29 cellular contexts compared by ENCODE assay signal in genomic region chr12:69131073-69131472, GRCh38.
"Had no signal": no experiment of that assay in that cellular context is flagged by ENCODE, and none has a peak within 500 bp of the region (broad histone marks: within the 10 kb centered on the region; RNA-seq: fewer than 3 reads in every experiment).

No MANE protein-coding gene starts in this region.

- H3K36me3 Mint-ChIP-seq: immature natural killer cell; naive B cell; natural killer cell; neural progenitor cell; stimulated activated memory B cell treated with anti-CD40 and anti-IgM and Interleukin-4, amounts not matched to agents 10 μg/mL and 1 μg/mL and 100 μg/mL, for 72 hours; type B pancreatic cell had no signal

- H3K4me1 ChIP-seq: lower lobe of right lung, right atrium auricular region, spleen, tibial nerve, uterus had no signal

- H3K4me1 Mint-ChIP-seq: immature natural killer cell; naive B cell; natural killer cell; stimulated activated memory B cell treated with anti-CD40 and anti-IgM and Interleukin-4, amounts not matched to agents 10 μg/mL and 1 μg/mL and 100 μg/mL, for 72 hours; stimulated activated naive CD8-positive, alpha-beta T cell treated with anti-CD3 and anti-CD28 coated beads, Interleukin-15, amount 100 ng/mL, for 72 hours had no signal

- H3K9me3 ChIP-seq: left lung, lower lobe of right lung, neutrophil, ovary, right atrium auricular region, spleen, tibial nerve, uterus had no signal

- H3K27me3 ChIP-seq: left lung, neural progenitor cell, neutrophil, ovary, right atrium auricular region, spleen, tibial nerve, uterus had no signal

- H3K9me3 Mint-ChIP-seq: immature natural killer cell; natural killer cell; stimulated activated memory B cell treated with anti-CD40 and anti-IgM and Interleukin-4, amounts not matched to agents 10 μg/mL and 1 μg/mL and 100 μg/mL, for 72 hours; stimulated activated naive CD8-positive, alpha-beta T cell treated with anti-CD3 and anti-CD28 coated beads, Interleukin-15, amount 100 ng/mL, for 72 hours; type B pancreatic cell had no signal

- H3K4me3 ChIP-seq: left lung, lower lobe of right lung, neural progenitor cell, ovary, right atrium auricular region, spleen, tibial nerve, uterus had no signal

- H2AFZ ChIP-seq: neural progenitor cell had no signal

- H3K9ac ChIP-seq: neural progenitor cell had no signal

- H3K4me2 ChIP-seq: neural progenitor cell had no signal

- FAIRE-seq: islet of Langerhans, kidney, small intestine had no signal

- DNase-seq: hippocampal formation; immature natural killer cell; kidney; left colon; left lung; lower lobe of right lung; mammary epithelial cell; mesenchymal stem cell; naive B cell; natural killer cell; nephron progenitor cell; ovary; small intestine; spleen; stimulated activated CD4-positive, alpha-beta T cell treated with anti-CD3 and anti-CD28 coated beads, Interleukin-4, amount 100 ng/mL, for 24 hours; stimulated activated CD8-positive, alpha-beta memory T cell treated with anti-CD3 and anti-CD28 coated beads, Interleukin-4, amount 100 ng/mL, for 48 hours; stimulated activated naive CD4-positive, alpha-beta T cell treated with Interleukin-2 at 50 U/mL for 16 hours; stimulated activated naive CD8-positive, alpha-beta T cell treated with anti-CD3 and anti-CD28 coated beads, Interleukin-15, amount 100 ng/mL, for 72 hours; substantia nigra; uterus had no signal

- H3K27me3 Mint-ChIP-seq: progenitor cell of endocrine pancreas; stimulated activated memory B cell treated with anti-CD40 and anti-IgM and Interleukin-4, amounts not matched to agents 10 μg/mL and 1 μg/mL and 100 μg/mL, for 72 hours; stimulated activated naive CD8-positive, alpha-beta T cell treated with anti-CD3 and anti-CD28 coated beads, Interleukin-15, amount 100 ng/mL, for 72 hours; type B pancreatic cell had no signal

- H3K4me3 Mint-ChIP-seq: immature natural killer cell; naive B cell; natural killer cell; nephron progenitor cell; neural progenitor cell; stimulated activated memory B cell treated with anti-CD40 and anti-IgM and Interleukin-4, amounts not matched to agents 10 μg/mL and 1 μg/mL and 100 μg/mL, for 72 hours; stimulated activated naive CD8-positive, alpha-beta T cell treated with anti-CD3 and anti-CD28 coated beads, Interleukin-15, amount 100 ng/mL, for 72 hours; type B pancreatic cell had no signal

- H3K27ac Mint-ChIP-seq: immature natural killer cell; naive B cell; natural killer cell; nephron progenitor cell; neural progenitor cell; progenitor cell of endocrine pancreas; stimulated activated memory B cell treated with anti-CD40 and anti-IgM and Interleukin-4, amounts not matched to agents 10 μg/mL and 1 μg/mL and 100 μg/mL, for 72 hours; type B pancreatic cell had no signal

- H3K27ac ChIP-seq: left lung, lower lobe of right lung, neural progenitor cell, neutrophil, ovary, right atrium auricular region, spleen, tibial nerve, uterus had no signal

- H3K36me3 ChIP-seq: left lung, lower lobe of right lung, neural progenitor cell, neutrophil, ovary, right atrium auricular region, spleen, tibial nerve, uterus had no signal

- ATAC-seq: left colon; left lung; lower lobe of right lung; natural killer cell; sciatic nerve; stimulated activated memory B cell treated with anti-CD40 and anti-IgM and Interleukin-4, amounts not matched to agents 10 μg/mL and 1 μg/mL and 100 μg/mL, for 72 hours; stimulated activated naive CD8-positive, alpha-beta T cell treated with anti-CD3 and anti-CD28 coated beads, Interleukin-15, amount 100 ng/mL, for 72 hours had no signal
